ENCODE assay signal across 19 cellular contexts in the genomic region with DNA sequence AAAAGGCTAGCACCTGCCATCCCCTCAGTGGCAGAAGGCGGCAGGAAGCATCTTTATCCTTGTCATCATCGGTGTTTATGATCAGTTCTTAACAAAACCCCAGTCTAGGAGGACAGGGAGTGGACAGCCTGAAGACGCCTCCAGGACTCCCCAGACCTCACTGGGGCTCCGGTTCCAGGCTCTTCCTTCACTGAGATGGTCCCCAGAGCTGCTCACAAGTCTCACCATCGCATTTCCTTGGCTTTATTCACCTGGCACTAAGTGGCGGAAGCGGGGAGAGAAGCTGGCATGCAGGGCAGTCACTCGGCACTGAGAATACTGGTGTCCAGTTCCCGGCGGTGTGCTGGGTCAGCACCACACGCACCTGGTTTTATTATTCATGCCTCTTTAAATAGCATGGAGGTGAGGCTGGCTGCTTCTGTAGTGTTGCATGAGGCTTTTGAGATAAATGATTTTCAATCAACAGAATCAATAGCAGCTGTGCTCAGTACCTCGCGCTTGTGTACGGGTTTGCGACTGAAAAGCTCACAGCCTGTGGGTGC.
DNase-seq lines count a peak whose midpoint lies in the region; ATAC-seq and TF ChIP-seq lines count a peak whose summit lies in the region.
"Had no signal": no experiment of that assay in that cellular context is flagged by ENCODE, and none has a peak within 500 bp of the region (broad histone marks: within the 10 kb centered on the region; RNA-seq: fewer than 3 reads in every experiment).

No MANE protein-coding gene starts in this region.

- DNase-seq in posterior vena cava (ENCODE audit: low spot score) = peak; percentile 25
- DNase-seq in thyroid gland = peak; percentile 37 to 47
- DNase-seq in stimulated activated CD4-positive, alpha-beta T cell treated with anti-CD3 and anti-CD28 coated beads, Interleukin-1b, Interleukin-23, amount 100 ng/mL, for 48 hours = no peak
- no peak for DNase-seq in left cardiac atrium
- DNase-seq: Calu3, H9, IMR-90, KG1, MG63, NCI-H2081, NCI-H2227 treated with DMSO at 0.1 percent for 48 hours, NCI-H526 treated with DMSO at 0.1 percent for 48 hours, Right ventricle myocardium superior, RPMI8226 had no signal

- no peaks in the 10 kb centered on the region for H3K36me3 ChIP-seq in thyroid gland
- H3K36me3 ChIP-seq: MG63 had no signal

- intact Hi-C loops in posterior vena cava (cut with DNase I) (no loop called here), thyroid gland (cut with DNase I) (no loop called here), left cardiac atrium (cut with DNase I) (no loop called here)

- H3K27ac ChIP-seq in angular gyrus (ENCODE audit: low read depth, low read length) (peak overlapping the region; percentile 44), cingulate gyrus (ENCODE audit: low read depth, low read length) (peak overlapping the region; percentile 72), thyroid gland (no peak overlapping the region)
- H3K27ac ChIP-seq: SJSA1 had no signal

- no peaks in the 10 kb centered on the region for H3K27me3 ChIP-seq in thyroid gland
- H3K27me3 ChIP-seq: MG63, SJSA1 had no signal

- no peak for TF ChIP-seq POLR2A in thyroid gland (IDR thresholded peaks at IDR 0.05)

- no peaks in the 10 kb centered on the region for H3K9me3 ChIP-seq in thyroid gland
- H3K9me3 ChIP-seq: MG63 had no signal

- WGBS in thyroid gland, 2 donors = 87 to 95% methylated on average over 14 to 15 of the region's 15 CpGs

- TF ChIP-seq CTCF in thyroid gland (IDR thresholded peaks at IDR 0.05) = no peak

- H3K4me3 ChIP-seq in thyroid gland (replicated peaks in 1 of 3) = no peak overlapping the region
- H3K4me3 ChIP-seq: GM23338, MG63, SJSA1 had no signal

- no peak for ATAC-seq in HG03342 (IDR thresholded peaks at IDR 0.05; ENCODE audit: unreplicated experiment)
- ATAC-seq in left cardiac atrium = no peak
- ATAC-seq: GM23338 had no signal

- peaks cover 0 to 14% of the 10 kb centered on the region in 2 donors for H3K4me1 ChIP-seq in thyroid gland

Comparison
In these comparisons a context has a peak if more than half of its experiments do, and no peak if none do; other contexts are left out.
1. H3K27ac ChIP-seq: peak in angular gyrus (single experiment) and cingulate gyrus (single experiment); none in thyroid gland (0 of 3).
2. DNase-seq: peak in posterior vena cava (single experiment) and thyroid gland (2 of 2); none in stimulated activated CD4-positive, alpha-beta T cell treated with anti-CD3 and anti-CD28 coated beads, Interleukin-1b, Interleukin-23, amount 100 ng/mL, for 48 hours (single experiment) and left cardiac atrium (single experiment).